Comparison of ENCODE assay signal across 10 cellular contexts in genomic region chr1:45864124-45864721, GRCh38.
DNase-seq lines count a peak whose midpoint lies in the region; ATAC-seq and TF ChIP-seq lines count a peak whose summit lies in the region.
"Had no signal": no experiment of that assay in that cellular context is flagged by ENCODE, and none has a peak within 500 bp of the region (broad histone marks: within the 10 kb centered on the region; RNA-seq: fewer than 3 reads in every experiment).

No MANE protein-coding gene starts in this region.

- H3K9me3 ChIP-seq in mucosa of rectum (ENCODE audit: control insufficient read depth in 2 of 2, low read length in 2 of 2) = no peaks in the 10 kb centered on the region

- H3K27me3 ChIP-seq in mucosa of rectum (ENCODE audit: control insufficient read depth in 2 of 2, insufficient read depth in 2 of 2, low read length in 2 of 2) = no peaks in the 10 kb centered on the region
- H3K27me3 ChIP-seq: foreskin keratinocyte had no signal

- H3K36me3 ChIP-seq in mucosa of rectum (ENCODE audit: control insufficient read depth in 2 of 2, insufficient read depth in 2 of 2, low read length in 2 of 2) = no peaks in the 10 kb centered on the region

- POLR2A ChIA-PET in AG04449 (lab: Yijun Ruan, JAX) = no interaction called here

- peak overlapping the region; percentile 15; the same call in 1 of the 2 replicates for H3K4me3 ChIP-seq in AG04449 (ENCODE audit: low read depth, low read length)
- H3K4me3 ChIP-seq in mucosa of rectum (ENCODE audit: low read length in 2 of 2) = peak overlapping the region; percentile 43 to 54

- no peak for ATAC-seq in HG03342 (IDR thresholded peaks at IDR 0.05; ENCODE audit: unreplicated experiment)
- ATAC-seq in omental fat pad (ENCODE audit: low FRiP score) = no peak
- ATAC-seq: foreskin keratinocyte; stimulated activated naive CD8-positive, alpha-beta T cell treated with anti-CD3 and anti-CD28 coated beads, Interleukin-15, amount 100 ng/mL, for 72 hours had no signal

- peaks cover 5 to 10% of the 10 kb centered on the region in 2 donors for H3K4me1 ChIP-seq in mucosa of rectum (ENCODE audit: control insufficient read depth in 2 of 2, insufficient read depth in 2 of 2, low read length in 2 of 2)

- H3K27ac ChIP-seq in mucosa of rectum (ENCODE audit: low read depth in 2 of 2, low read length in 2 of 2) = no peak overlapping the region
- H3K27ac ChIP-seq: foreskin keratinocyte had no signal

- CTCF ChIA-PET in AG04449 (lab: Yijun Ruan, JAX) = interaction anchor here (1.6 kb wide), 1 partner anchor 19 kb away, joined by 4 read pairs; no protein-coding TSS in a partner anchor

- H3K9ac ChIP-seq in mucosa of rectum (ENCODE audit: low read depth in 1 of 2, low read length in 2 of 2) = no peak overlapping the region

- DNase-seq in AG04449 (ENCODE audit: low read depth, low spot score) (no peak), LHCN-M2 (ENCODE audit: low read depth) (peak; percentile 59), astrocyte of the hippocampus (ENCODE audit: low read depth, low spot score) (peak; percentile 40), omental fat pad (ENCODE audit: low spot score) (no peak), AG08396 (ENCODE audit: low spot score) (no peak), activated T-cell treated with anti-CD3 and anti-CD28 coated beads for 4 hours (no peak)
- DNase-seq: foreskin keratinocyte; stimulated activated naive CD8-positive, alpha-beta T cell treated with anti-CD3 and anti-CD28 coated beads, Interleukin-15, amount 100 ng/mL, for 72 hours had no signal

- no peak for TF ChIP-seq CTCF in AG04449 (IDR thresholded peaks at IDR 0.05; ENCODE audit: insufficient read depth, low read length, missing control alignments)
- TF ChIP-seq CTCF in omental fat pad (IDR thresholded peaks at IDR 0.05) = no peak

Comparison
In these comparisons a context has a peak if more than half of its experiments do, and no peak if none do; other contexts are left out.
1. DNase-seq: peak in LHCN-M2 (single experiment) and astrocyte of the hippocampus (single experiment); none in AG04449 (single experiment), omental fat pad (single experiment), AG08396 (single experiment) and activated T-cell treated with anti-CD3 and anti-CD28 coated beads for 4 hours (single experiment).